ENCODE assay signal across 9 cellular contexts in the genomic region with DNA sequence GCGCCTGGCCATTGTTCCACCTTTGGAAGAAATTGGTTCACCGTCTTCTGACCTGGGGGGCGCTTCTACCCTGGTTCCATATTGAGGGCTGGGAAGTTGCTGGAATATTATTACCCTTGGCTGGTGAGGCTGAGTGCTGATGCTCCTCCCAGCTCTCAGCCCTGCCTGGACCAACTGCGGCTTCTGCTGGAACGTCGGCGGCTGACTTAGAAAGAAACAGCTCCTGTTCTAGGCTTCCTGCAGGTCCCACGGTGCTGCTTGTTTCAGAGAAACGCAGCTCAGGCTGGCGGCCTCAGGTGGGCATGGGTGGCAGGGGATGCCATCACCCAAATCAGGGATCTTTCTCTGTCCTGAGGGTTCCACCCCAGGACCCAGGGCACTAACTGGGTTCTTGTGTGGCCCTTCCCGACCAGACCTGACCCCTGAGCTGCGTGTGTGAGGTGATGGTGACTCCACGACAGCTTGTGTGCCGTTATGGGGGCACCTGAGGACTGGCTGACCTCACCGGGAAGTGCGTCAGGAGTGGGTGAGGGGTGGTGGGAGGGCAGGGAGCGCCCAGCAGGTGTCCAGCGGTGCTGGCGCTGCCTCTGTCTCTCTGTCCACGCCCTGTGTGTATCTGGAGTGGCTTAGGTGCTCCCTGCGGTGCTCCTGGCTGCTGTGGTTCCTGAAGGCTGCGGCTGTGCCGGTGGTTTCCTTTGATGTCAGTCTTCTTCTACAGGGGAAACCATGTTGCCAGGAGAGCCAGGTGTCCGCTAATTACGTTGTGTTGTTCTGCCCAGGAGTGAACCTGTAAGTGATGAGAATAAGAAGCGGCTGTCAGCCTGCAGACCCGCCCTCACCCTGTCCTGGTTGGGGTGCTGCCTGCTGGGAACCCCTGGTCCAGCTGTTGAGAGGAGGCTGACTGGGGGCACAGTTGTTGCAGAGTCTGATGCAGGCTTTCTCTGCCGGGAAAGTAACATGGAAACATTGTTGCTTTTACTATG. TPM values are rescaled to one million over a fixed set of nuclear protein-coding genes. Genes with fewer than 3 reads are reported as not detected.
A peak's percentile ranks its signal among the peaks of the same experiment; 100 is the strongest.
DNase-seq lines count a peak whose midpoint lies in the region; ATAC-seq and TF ChIP-seq lines count a peak whose summit lies in the region.
"Had no signal": no experiment of that assay in that cellular context is flagged by ENCODE, and none has a peak within 500 bp of the region (broad histone marks: within the 10 kb centered on the region; RNA-seq: fewer than 3 reads in every experiment).

No MANE protein-coding gene starts in this region.

- H4K20me1 ChIP-seq in H9 (ENCODE audit: control insufficient read depth, insufficient read depth, insufficient read length), result no peaks in the 10 kb centered on the region

- H2BK20ac ChIP-seq in H9 (ENCODE audit: low read depth, low read length, poor library complexity, severe bottlenecking), result no peak overlapping the region

- no peak overlapping the region for H4K91ac ChIP-seq in H9 (ENCODE audit: insufficient read length, low read depth, low read length)

- H2AFZ ChIP-seq in H9 (ENCODE audit: low read length), result no peak overlapping the region

- no peak overlapping the region for H4K5ac ChIP-seq in H9 (ENCODE audit: insufficient read length, low read depth, low read length)

- DNase-seq in H9 (peak; percentile 36), T-helper 2 cell (peak in 3 of 5 experiments; percentile 56 to 79 (median 67)), SW 1271 (lab: John Stamatoyannopoulos, UW) (no peak), NK-92 (lab: John Stamatoyannopoulos, UW; ENCODE audit: unreplicated experiment) (no peak)
- peak; percentile 54 for DNase-seq in effector CD8-positive, alpha-beta T cell (lab: John Stamatoyannopoulos, UW)
- DNase-seq: brain microvascular endothelial cell had no signal

- H3K18ac ChIP-seq in H9 (ENCODE audit: insufficient read length, low read depth, low read length), result no peak overlapping the region

- no CpG with 5 or more reads among the region's 28 CpGs for WGBS in H9 (ENCODE audit: extremely low coverage, insufficient read length, low lambda C conversion rate)

- peak overlapping the region in 2 of 3 experiments; percentile 20 to 72; a peak in 2 of 7 replicates for H3K27ac Mint-ChIP-seq in H9

- no peak overlapping the region for H3T11ph ChIP-seq in H9 (ENCODE audit: low read length)

- H2BK5ac ChIP-seq in H9 (ENCODE audit: insufficient read length, low read length), result no peak overlapping the region

- peaks cover 4 to 19% (median 14%) of the 10 kb centered on the region in 3 experiments for H3K36me3 Mint-ChIP-seq in H9 (ENCODE audit: insufficient read depth in 1 of 3, low read depth in 3 of 3)

- no peak overlapping the region for H2BK12ac ChIP-seq in H9 (ENCODE audit: insufficient read length, low read depth, low read length)

- H3K27ac ChIP-seq in H9 (ENCODE audit: insufficient read length, low read depth, low read length), result no peak overlapping the region
- H3K27ac ChIP-seq: brain microvascular endothelial cell had no signal

- H2BK15ac ChIP-seq in H9 (ENCODE audit: low read depth, low read length), result no peak overlapping the region

- no peak overlapping the region for H4K8ac ChIP-seq in H9 (replicated peaks; ENCODE audit: insufficient read length, low read depth, low read length)

- no peak for ATAC-seq in GM21528 (IDR thresholded peaks at IDR 0.05; ENCODE audit: low FRiP score, unreplicated experiment)
- ATAC-seq in HG02763 (IDR thresholded peaks at IDR 0.05; ENCODE audit: unreplicated experiment), result no peak

- H3K79me2 ChIP-seq in H9 (ENCODE audit: insufficient read depth, low read length), result peaks cover 82% of the 10 kb centered on the region; the same call in 1 of the 2 replicates

- no peak overlapping the region for H3K9ac ChIP-seq in H9 (ENCODE audit: extremely low read depth, insufficient read length, low read length)
- H3K9ac ChIP-seq in skeletal muscle satellite cell (ENCODE audit: low read depth, low read length), result no peak overlapping the region

- H3K9me3 Mint-ChIP-seq in H9, result no peaks in the 10 kb centered on the region

- peaks cover 15% of the 10 kb centered on the region for H3K79me1 ChIP-seq in H9 (ENCODE audit: insufficient read depth, low read depth, low read length, poor library complexity, severe bottlenecking)

- H3K4me3 ChIP-seq in skeletal muscle satellite cell (ENCODE audit: low read length), result no peak overlapping the region

- no peak overlapping the region for H3K4me3 Mint-ChIP-seq in H9

- no peak overlapping the region for H3K14ac ChIP-seq in H9 (ENCODE audit: insufficient read depth, low read length)

- no peak overlapping the region for H2AK5ac ChIP-seq in H9 (ENCODE audit: insufficient read length, low read length)

- H3K4me2 ChIP-seq in H9 (ENCODE audit: insufficient read depth, insufficient read length, low read length) (no peak overlapping the region), skeletal muscle satellite cell (ENCODE audit: low read length) (peak overlapping the region; percentile 21)

- H3K9me3 ChIP-seq in H9 (ENCODE audit: control insufficient read depth, low read depth, low read length) (no peaks in the 10 kb centered on the region), skeletal muscle satellite cell (replicated peaks; ENCODE audit: low read length) (no peaks in the 10 kb centered on the region)

- TF ChIP-seq CTCF in H9 (conservative IDR thresholded peaks at IDR 0.05), result no peak

- H3K27me3 ChIP-seq in H9 (ENCODE audit: insufficient read depth, low read length), result no peaks in the 10 kb centered on the region
- H3K27me3 ChIP-seq in skeletal muscle satellite cell (ENCODE audit: control insufficient read depth, insufficient read depth, low read length), result no peaks in the 10 kb centered on the region
- H3K27me3 ChIP-seq: brain microvascular endothelial cell had no signal

- H3K23me2 ChIP-seq in H9 (ENCODE audit: insufficient read length, low read depth, low read length, poor library complexity, severe bottlenecking), result no peaks in the 10 kb centered on the region

- H3K4me1 Mint-ChIP-seq in H9, result peaks cover 44 to 59% of the 10 kb centered on the region in 2 experiments

- H3K27me3 Mint-ChIP-seq in H9 (ENCODE audit: low read depth), result no peaks in the 10 kb centered on the region

- peaks cover 21% of the 10 kb centered on the region for H3K36me3 ChIP-seq in skeletal muscle satellite cell (ENCODE audit: insufficient read depth, low read length)

- no peak overlapping the region for H3K4ac ChIP-seq in H9 (ENCODE audit: low read depth, low read length)

- H3K4me1 ChIP-seq in H9 (ENCODE audit: insufficient read depth, low read length) (no peaks in the 10 kb centered on the region; the same call in 1 of the 2 replicates), skeletal muscle satellite cell (ENCODE audit: control insufficient read depth, insufficient read depth, low read length) (peaks cover 82% of the 10 kb centered on the region)

- no peak overlapping the region for H3K23ac ChIP-seq in H9 (ENCODE audit: insufficient read length, low read depth, low read length)

- no peak overlapping the region for H2BK120ac ChIP-seq in H9 (ENCODE audit: low read depth, low read length, poor library complexity, severe bottlenecking)

- H3K56ac ChIP-seq in H9 (ENCODE audit: insufficient read length, low read depth, low read length), result no peak overlapping the region

RNA-seq across cellular contexts. Expression of gene SKI, which starts 8.9 kb away (rescaled TPM):
- 88.8 and 89.5 TPM in 2 replicates for total RNA-seq in H9 (2021)
- 16.7 and 24.0 TPM in 2 replicates for total RNA-seq in skeletal muscle satellite cell (2012; rRNA removed)

RNA-seq across cellular contexts. Expression of gene FAAP20, which starts 42.4 kb away (rescaled TPM):
- total RNA-seq in H9 (2021), result 119 and 125 TPM in 2 replicates
- total RNA-seq in skeletal muscle satellite cell (2012; rRNA removed), result 14.2 and 22.3 TPM in 2 replicates

Comparison
In these comparisons a context has a peak if more than half of its experiments do, and no peak if none do; other contexts are left out.
1. DNase-seq: peak in H9 (single experiment), T-helper 2 cell (3 of 5) and effector CD8-positive, alpha-beta T cell (single experiment); none in SW 1271 (0 of 2) and NK-92 (single experiment).